Comparison of ENCODE assay signal across 1 cellular context in the genomic region with DNA sequence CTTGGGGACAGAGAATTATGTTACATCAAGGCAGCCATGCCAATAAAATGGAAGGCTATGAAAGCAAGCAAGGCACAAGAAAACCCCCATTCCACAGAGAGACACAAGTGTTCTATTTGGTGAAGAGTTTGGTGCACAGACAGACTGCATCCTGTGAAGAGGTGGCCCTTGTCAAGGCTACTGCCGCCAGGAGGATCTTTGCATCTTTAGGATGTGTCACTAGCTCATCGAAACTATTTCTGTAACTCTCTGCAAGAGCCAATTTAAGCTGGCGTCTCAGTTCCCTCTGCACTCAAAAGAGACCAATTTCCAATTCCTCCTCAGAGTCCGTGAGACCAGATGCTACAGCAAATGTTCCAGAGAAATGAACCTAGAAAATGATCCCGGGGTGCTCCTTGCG.
TF ChIP-seq lines count a peak whose summit lies in the region.

No MANE protein-coding gene starts in this region.

TF ChIP-seq in K562, 482 proteins besides CTCF, POLR2A, EP300 and RAD21 (continued from another document):
- TF ChIP-seq, protein P1, sequence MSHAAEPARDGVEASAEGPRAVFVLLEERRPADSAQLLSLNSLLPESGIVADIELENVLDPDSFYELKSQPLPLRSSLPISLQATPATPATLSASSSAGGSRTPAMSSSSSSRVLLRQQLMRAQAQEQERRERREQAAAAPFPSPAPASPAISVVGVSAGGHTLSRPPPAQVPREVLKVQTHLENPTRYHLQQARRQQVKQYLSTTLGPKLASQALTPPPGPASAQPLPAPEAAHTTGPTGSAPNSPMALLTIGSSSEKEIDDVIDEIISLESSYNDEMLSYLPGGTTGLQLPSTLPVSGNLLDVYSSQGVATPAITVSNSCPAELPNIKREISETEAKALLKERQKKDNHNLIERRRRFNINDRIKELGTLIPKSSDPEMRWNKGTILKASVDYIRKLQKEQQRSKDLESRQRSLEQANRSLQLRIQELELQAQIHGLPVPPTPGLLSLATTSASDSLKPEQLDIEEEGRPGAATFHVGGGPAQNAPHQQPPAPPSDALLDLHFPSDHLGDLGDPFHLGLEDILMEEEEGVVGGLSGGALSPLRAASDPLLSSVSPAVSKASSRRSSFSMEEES (CRISPR knock-in tag; IDR thresholded peaks at IDR 0.05): no peak
- TF ChIP-seq ZNF253 (CRISPR knock-in tag; conservative IDR thresholded peaks at IDR 0.05) (no peak), KAT8 (IDR thresholded peaks at IDR 0.05; ENCODE audit: low read depth) (no peak), ZNF175 (CRISPR knock-in tag; IDR thresholded peaks at IDR 0.05; ENCODE audit: low read depth) (no peak), FOXM1 (IDR thresholded peaks at IDR 0.05; ENCODE audit: low read depth) (no peak), FOXM1 (CRISPR knock-in tag; IDR thresholded peaks at IDR 0.05; ENCODE audit: low read depth) (no peak), SMAD1 (IDR thresholded peaks at IDR 0.05; ENCODE audit: low read depth, low read length, partially characterized antibody) (no peak)
- TF ChIP-seq, protein P2, sequence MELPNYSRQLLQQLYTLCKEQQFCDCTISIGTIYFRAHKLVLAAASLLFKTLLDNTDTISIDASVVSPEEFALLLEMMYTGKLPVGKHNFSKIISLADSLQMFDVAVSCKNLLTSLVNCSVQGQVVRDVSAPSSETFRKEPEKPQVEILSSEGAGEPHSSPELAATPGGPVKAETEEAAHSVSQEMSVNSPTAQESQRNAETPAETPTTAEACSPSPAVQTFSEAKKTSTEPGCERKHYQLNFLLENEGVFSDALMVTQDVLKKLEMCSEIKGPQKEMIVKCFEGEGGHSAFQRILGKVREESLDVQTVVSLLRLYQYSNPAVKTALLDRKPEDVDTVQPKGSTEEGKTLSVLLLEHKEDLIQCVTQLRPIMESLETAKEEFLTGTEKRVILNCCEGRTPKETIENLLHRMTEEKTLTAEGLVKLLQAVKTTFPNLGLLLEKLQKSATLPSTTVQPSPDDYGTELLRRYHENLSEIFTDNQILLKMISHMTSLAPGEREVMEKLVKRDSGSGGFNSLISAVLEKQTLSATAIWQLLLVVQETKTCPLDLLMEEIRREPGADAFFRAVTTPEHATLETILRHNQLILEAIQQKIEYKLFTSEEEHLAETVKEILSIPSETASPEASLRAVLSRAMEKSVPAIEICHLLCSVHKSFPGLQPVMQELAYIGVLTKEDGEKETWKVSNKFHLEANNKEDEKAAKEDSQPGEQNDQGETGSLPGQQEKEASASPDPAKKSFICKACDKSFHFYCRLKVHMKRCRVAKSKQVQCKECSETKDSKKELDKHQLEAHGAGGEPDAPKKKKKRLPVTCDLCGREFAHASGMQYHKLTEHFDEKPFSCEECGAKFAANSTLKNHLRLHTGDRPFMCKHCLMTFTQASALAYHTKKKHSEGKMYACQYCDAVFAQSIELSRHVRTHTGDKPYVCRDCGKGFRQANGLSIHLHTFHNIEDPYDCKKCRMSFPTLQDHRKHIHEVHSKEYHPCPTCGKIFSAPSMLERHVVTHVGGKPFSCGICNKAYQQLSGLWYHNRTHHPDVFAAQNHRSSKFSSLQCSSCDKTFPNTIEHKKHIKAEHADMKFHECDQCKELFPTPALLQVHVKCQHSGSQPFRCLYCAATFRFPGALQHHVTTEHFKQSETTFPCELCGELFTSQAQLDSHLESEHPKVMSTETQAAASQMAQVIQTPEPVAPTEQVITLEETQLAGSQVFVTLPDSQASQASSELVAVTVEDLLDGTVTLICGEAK (IDR thresholded peaks at IDR 0.05): no peak
- TF ChIP-seq, protein P2 (CRISPR knock-in tag; IDR thresholded peaks at IDR 0.05): no peak
TF ChIP-seq in K562: peak in this region for 0.
